Comparison of ENCODE assay signal across 13 cellular contexts in genomic region chr12:19402211-19402610, GRCh38.
"Had no signal": no experiment of that assay in that cellular context is flagged by ENCODE, and none has a peak within 500 bp of the region (broad histone marks: within the 10 kb centered on the region; RNA-seq: fewer than 3 reads in every experiment).

No MANE protein-coding gene starts in this region.

- ATAC-seq: natural killer cell, T-cell had no signal

- H3K4me3 ChIP-seq: cardiac muscle cell, dorsolateral prefrontal cortex, prostate gland, vagina had no signal

- H3K4me1 ChIP-seq: prostate gland had no signal

- H3K36me3 ChIP-seq: cardiac muscle cell, prostate gland, vagina had no signal

- H3K9me3 ChIP-seq: prostate gland, vagina had no signal

- H3K27ac ChIP-seq: cardiac muscle cell, prostate gland, vagina had no signal

- H3K27me3 ChIP-seq: cardiac muscle cell, dorsolateral prefrontal cortex, vagina had no signal

- DNase-seq: activated CD4-positive, CD25-positive, alpha-beta regulatory T cell treated with anti-CD3 and anti-CD28 coated beads, Interleukin-2, amount 50 U/mL, for 72 hours; activated naive CD4-positive, alpha-beta T cell treated with anti-CD3 and anti-CD28 coated beads for 36 hours; foreskin fibroblast; glutamatergic neuron; kidney glomerular epithelial cell; natural killer cell; stimulated activated CD4-positive, alpha-beta T cell treated with anti-CD3 and anti-CD28 coated beads, Interleukin-1b, Interleukin-23, amount 100 ng/mL, for 48 hours; T-cell; T1000 had no signal
